In genomic region chr2:48754874-48755273, GRCh38 we compare ENCODE assay signal across 22 cellular contexts. TPM values are rescaled to one million over a fixed set of nuclear protein-coding genes. Genes with fewer than 3 reads are reported as not detected.
DNase-seq lines count a peak whose midpoint lies in the region; ATAC-seq and TF ChIP-seq lines count a peak whose summit lies in the region.
"Had no signal": no experiment of that assay in that cellular context is flagged by ENCODE, and none has a peak within 500 bp of the region (broad histone marks: within the 10 kb centered on the region; RNA-seq: fewer than 3 reads in every experiment).

No MANE protein-coding gene starts in this region.

- DNase-seq in adipocyte (ENCODE audit: low read depth), result no peak
- DNase-seq in progenitor cell of endocrine pancreas (ENCODE audit: low spot score, unreplicated experiment), result no peak
- no peak for DNase-seq in NCI-H187 treated with DMSO at 0.1 percent for 48 hours (lab: John Stamatoyannopoulos, UW)
- DNase-seq in A673 (ENCODE audit: low spot score), result no peak
- no peak for DNase-seq in foreskin keratinocyte
- DNase-seq: activated CD4-positive, CD25-positive, alpha-beta regulatory T cell treated with anti-CD3 and anti-CD28 coated beads, Interleukin-2, amount 50 U/mL, for 72 hours; activated CD8-positive, alpha-beta memory T cell treated with anti-CD3 and anti-CD28 coated beads, Interleukin-2, amount 10 ng/mL, durations not matched to agents 7 days and 5 days; activated effector memory CD4-positive, alpha-beta T cell treated with anti-CD3 and anti-CD28 coated beads, Interleukin-2, amount 50 U/mL, for 16 hours; COR-L47; kidney glomerular epithelial cell; NCI-H226; SHP77 treated with DMSO at 0.1 percent for 48 hours; stimulated activated naive CD4-positive, alpha-beta T cell treated with Interleukin-2 at 50 U/mL for 16 hours had no signal

- CTCF ChIA-PET in A673 (lab: Charles Lee), result no interaction called here

- H3K27me3 ChIP-seq in BLaER1 (no peaks in the 10 kb centered on the region), adipocyte (replicated peaks; ENCODE audit: control insufficient read depth, insufficient read depth, low read length) (peaks cover 10% of the 10 kb centered on the region), iPS-18a (ENCODE audit: control insufficient read depth, insufficient read depth, low read length) (peaks cover 30% of the 10 kb centered on the region), A673 (replicated peaks; ENCODE audit: insufficient read depth, low read depth, low read length, poor library complexity) (peaks cover 10% of the 10 kb centered on the region), foreskin keratinocyte (peaks cover 41% of the 10 kb centered on the region)

- H3K27ac ChIP-seq in BLaER1 (peak overlapping the region; percentile 21; the same call in 1 of the 2 replicates), iPS-18a (ENCODE audit: low read length) (no peak overlapping the region), A673 (ENCODE audit: low read depth, low read length, poor library complexity, severe bottlenecking) (no peak overlapping the region), foreskin keratinocyte (no peak overlapping the region)
- H3K27ac ChIP-seq: heart right ventricle had no signal

- peak overlapping the region; percentile 53 for H3K4me3 Mint-ChIP-seq in progenitor cell of endocrine pancreas (ENCODE audit: low read depth)
- H3K4me3 Mint-ChIP-seq: activated CD8-positive, alpha-beta memory T cell treated with anti-CD3 and anti-CD28 coated beads, Interleukin-2, amount 10 ng/mL, durations not matched to agents 7 days and 5 days; dendritic cell treated with granulocyte-macrophage colony-stimulating factor and Interleukin-4, amounts not matched to agents 40 ng/mL and 50 ng/mL, for 4 days; T-helper 2 cell treated with Interferon-gamma antibody and Interleukin-4, amounts not matched to agents 5 μg/mL and 100 μg/mL, for 36 hours had no signal

- ATAC-seq in HG02840 (IDR thresholded peaks at IDR 0.05; ENCODE audit: low FRiP score, unreplicated experiment), result no peak
- ATAC-seq in foreskin keratinocyte, result no peak
- ATAC-seq: activated CD8-positive, alpha-beta memory T cell treated with anti-CD3 and anti-CD28 coated beads, Interleukin-2, amount 10 ng/mL, durations not matched to agents 7 days and 5 days; HCT116 had no signal

- H3K9me3 ChIP-seq in BLaER1 (peaks cover 6% of the 10 kb centered on the region; the same call in 1 of the 2 replicates), adipocyte (ENCODE audit: control insufficient read depth, low read length) (no peaks in the 10 kb centered on the region), iPS-18a (ENCODE audit: control insufficient read depth, low read depth, low read length) (no peaks in the 10 kb centered on the region), A673 (ENCODE audit: low read depth, low read length, poor library complexity, severe bottlenecking) (no peaks in the 10 kb centered on the region)

- H3K4me1 ChIP-seq in BLaER1, result peaks cover 58% of the 10 kb centered on the region
- H3K4me1 ChIP-seq in adipocyte (ENCODE audit: control insufficient read depth, insufficient read depth, low read length), result peaks cover 6% of the 10 kb centered on the region
- peaks cover 26% of the 10 kb centered on the region for H3K4me1 ChIP-seq in iPS-18a (ENCODE audit: control insufficient read depth, low read depth, low read length)
- H3K4me1 ChIP-seq in A673 (ENCODE audit: insufficient read depth, low read length, poor library complexity, severe bottlenecking), result no peaks in the 10 kb centered on the region
- no peaks in the 10 kb centered on the region for H3K4me1 ChIP-seq in foreskin keratinocyte

- BruUV-seq in A673 (replicated peaks; lab: Mats Ljungman, UMichigan), result no TSS peak

- POLR2A ChIA-PET in A673 (lab: Charles Lee; ENCODE audit: low non-redundant PET), result no interaction called here

- H3K9ac ChIP-seq in BLaER1 (0 out of 2 replicates have a peak overlapping the region, but pooled peaks have one; percentile 43), adipocyte (ENCODE audit: low read length) (peak overlapping the region; percentile 51), iPS-18a (ENCODE audit: low read length) (no peak overlapping the region)

- no peaks in the 10 kb centered on the region for H3K9me3 Mint-ChIP-seq in progenitor cell of endocrine pancreas (ENCODE audit: low read depth)
- H3K9me3 Mint-ChIP-seq: dendritic cell treated with granulocyte-macrophage colony-stimulating factor and Interleukin-4, amounts not matched to agents 40 ng/mL and 50 ng/mL, for 4 days; T-helper 2 cell treated with Interferon-gamma antibody and Interleukin-4, amounts not matched to agents 5 μg/mL and 100 μg/mL, for 36 hours had no signal

- H3K27me3 Mint-ChIP-seq in progenitor cell of endocrine pancreas, result peaks cover 44% of the 10 kb centered on the region

- H3K36me3 ChIP-seq in BLaER1 (no peaks in the 10 kb centered on the region), adipocyte (ENCODE audit: control insufficient read depth, insufficient read depth, low read length, severe bottlenecking) (no peaks in the 10 kb centered on the region), iPS-18a (ENCODE audit: control insufficient read depth, low read depth, low read length) (no peaks in the 10 kb centered on the region), A673 (ENCODE audit: insufficient read depth, low read length, poor library complexity, severe bottlenecking) (no peaks in the 10 kb centered on the region)
- H3K36me3 ChIP-seq: heart right ventricle had no signal

- TF ChIP-seq CTCF in progenitor cell of endocrine pancreas (IDR thresholded peaks at IDR 0.05; ENCODE audit: unreplicated experiment) (no peak), A673 (conservative IDR thresholded peaks at IDR 0.05; ENCODE audit: low read depth, low read length) (no peak), foreskin keratinocyte (conservative IDR thresholded peaks at IDR 0.05) (no peak)

- peak overlapping the region; percentile 87 for H3K4me2 ChIP-seq in BLaER1

- peaks cover 1% of the 10 kb centered on the region for H3K4me1 Mint-ChIP-seq in progenitor cell of endocrine pancreas (ENCODE audit: low read depth)

- H3K27ac Mint-ChIP-seq in progenitor cell of endocrine pancreas, result no peak overlapping the region
- H3K27ac Mint-ChIP-seq: activated CD8-positive, alpha-beta memory T cell treated with anti-CD3 and anti-CD28 coated beads, Interleukin-2, amount 10 ng/mL, durations not matched to agents 7 days and 5 days; dendritic cell treated with granulocyte-macrophage colony-stimulating factor and Interleukin-4, amounts not matched to agents 40 ng/mL and 50 ng/mL, for 4 days; T-helper 2 cell treated with Interferon-gamma antibody and Interleukin-4, amounts not matched to agents 5 μg/mL and 100 μg/mL, for 36 hours had no signal

- intact Hi-C loops in A673 (cut with micrococcal nuclease; ENCODE audit: unreplicated experiment), result no loop called here

- no peaks in the 10 kb centered on the region for H4K20me1 ChIP-seq in BLaER1

- H3K4me3 ChIP-seq in BLaER1, result no peak overlapping the region
- H3K4me3 ChIP-seq in adipocyte (ENCODE audit: low read length), result peak overlapping the region; percentile 73
- peak overlapping the region; percentile 40 for H3K4me3 ChIP-seq in iPS-18a (ENCODE audit: low read length)
- H3K4me3 ChIP-seq in A673 (ENCODE audit: low read depth, low read length, poor library complexity, severe bottlenecking), result no peak overlapping the region

- no peaks in the 10 kb centered on the region for H3K36me3 Mint-ChIP-seq in progenitor cell of endocrine pancreas (ENCODE audit: insufficient read depth)
- H3K36me3 Mint-ChIP-seq: activated CD8-positive, alpha-beta memory T cell treated with anti-CD3 and anti-CD28 coated beads, Interleukin-2, amount 10 ng/mL, durations not matched to agents 7 days and 5 days had no signal

RNA-seq across cellular contexts. Expression of gene LHCGR, which starts 0.7 kb away (rescaled TPM):
- total RNA-seq in progenitor cell of endocrine pancreas (not detected in 2 replicates), A673 (2021) (not detected in 2 replicates), foreskin keratinocyte (not detected in 2 replicates)
- polyA plus RNA-seq in foreskin keratinocyte, result not detected in 2 replicates
- total RNA-seq: activated CD8-positive, alpha-beta memory T cell treated with anti-CD3 and anti-CD28 coated beads, Interleukin-2, amount 10 ng/mL, durations not matched to agents 7 days and 5 days; HT1080; M059J had no signal

Comparison
In these comparisons a context has a peak if more than half of its experiments do, and no peak if none do; other contexts are left out.
1. H3K4me3 ChIP-seq: peak in adipocyte (single experiment) and iPS-18a (single experiment); none in BLaER1 (single experiment) and A673 (single experiment).